In the genomic region with DNA sequence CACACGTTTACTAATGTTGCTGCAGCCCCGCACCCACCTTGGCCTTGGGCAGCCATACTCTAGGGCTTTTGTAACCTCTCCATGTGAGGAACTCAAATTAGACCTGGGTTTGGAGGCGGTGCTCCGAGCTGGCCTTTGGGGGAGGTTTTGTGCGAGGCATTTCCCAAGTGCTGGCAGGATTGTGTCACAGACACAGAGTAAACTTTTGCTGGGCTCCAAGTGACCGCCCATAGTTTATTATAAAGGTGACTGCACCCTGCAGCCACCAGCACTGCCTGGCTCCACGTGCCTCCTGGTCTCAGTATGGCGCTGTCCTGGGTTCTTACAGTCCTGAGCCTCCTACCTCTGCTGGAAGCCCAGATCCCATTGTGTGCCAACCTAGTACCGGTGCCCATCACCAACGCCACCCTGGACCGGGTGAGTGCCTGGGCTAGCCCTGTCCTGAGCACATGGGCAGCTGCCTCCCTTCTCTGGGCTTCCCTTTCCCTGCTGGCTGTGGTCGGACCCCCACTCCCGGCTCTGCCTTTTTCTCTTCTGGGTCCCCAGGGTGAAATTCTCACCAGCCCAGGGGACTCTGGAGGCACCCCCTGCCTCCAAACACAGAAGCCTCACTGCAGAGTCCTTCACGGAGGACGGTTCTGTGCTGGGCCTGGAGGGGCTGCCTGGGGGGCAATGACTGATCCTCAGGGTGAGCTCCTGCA, we compare ENCODE assay signal across 12 cellular contexts. TPM values are rescaled to one million over a fixed set of nuclear protein-coding genes. Genes with fewer than 3 reads are reported as not detected.
"Had no signal": no experiment of that assay in that cellular context is flagged by ENCODE, and none has a peak within 500 bp of the region (broad histone marks: within the 10 kb centered on the region; RNA-seq: fewer than 3 reads in every experiment).

A gene (plus strand): TSS at position 268 of the 701 bp plus-strand sequence. CDS start 36 bp downstream, at position 304.

RNA-seq across cellular contexts. Expression of the gene that starts here (rescaled TPM):
- total RNA-seq: activated naive CD4-positive, alpha-beta T cell treated with anti-CD3 and anti-CD28 coated beads, Interleukin-2, amount 50 U/mL, for 72 hours; cardiac muscle cell; cerebellum; epithelial cell of proximal tubule; fibroblast of lung; kidney; left ventricle myocardium inferior; mononuclear cell; occipital lobe; renal cortical epithelial cell had no signal
- polyA plus RNA-seq: fibroblast of lung, neural cell, SK-N-SH had no signal
